ENCODE assay signal across 1 cellular context in the genomic region with DNA sequence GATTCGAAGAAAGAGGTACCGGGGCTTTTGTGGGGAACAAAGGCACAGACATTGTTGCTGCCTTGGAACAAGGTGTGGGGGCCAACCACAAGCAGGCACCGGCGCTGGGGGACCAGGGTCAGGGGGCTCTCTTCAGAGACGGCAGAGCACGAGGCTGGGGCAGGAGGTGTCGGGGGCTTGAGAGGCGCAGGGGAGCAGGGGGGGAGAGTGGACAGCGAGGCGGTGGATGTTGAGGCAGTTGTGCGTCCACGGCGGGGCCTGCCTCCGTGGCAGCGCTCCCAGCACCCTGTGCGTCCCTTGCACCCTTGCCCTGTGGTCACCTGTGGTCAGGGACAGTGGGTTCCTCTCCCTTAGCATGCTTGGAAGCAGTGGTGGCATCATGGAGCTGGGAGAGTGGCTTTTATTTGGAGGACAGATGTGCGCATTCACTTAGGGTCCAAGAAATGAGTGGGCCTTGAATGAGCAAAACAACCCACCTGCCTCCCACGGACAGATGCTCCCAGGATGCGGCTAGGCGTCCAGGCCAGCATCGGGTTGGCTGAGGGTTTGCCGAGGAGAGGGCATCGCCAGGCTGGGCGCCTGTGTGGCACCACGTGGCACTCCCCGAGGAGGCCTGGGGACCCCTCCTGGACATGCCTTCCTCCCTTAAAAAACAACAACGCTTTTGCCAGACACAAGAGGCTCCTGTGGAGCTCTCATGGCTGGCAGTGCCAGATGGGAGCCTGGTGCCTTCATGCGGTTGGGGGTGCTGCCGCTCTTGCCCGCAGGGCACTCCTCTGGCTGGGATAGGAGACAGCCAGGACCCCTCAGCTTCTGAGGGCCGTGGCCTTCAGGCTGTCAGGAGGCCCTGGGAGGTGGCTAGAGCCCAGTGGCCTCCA.
TF ChIP-seq lines count a peak whose summit lies in the region.

No MANE protein-coding gene starts in this region.

TF ChIP-seq in H1, 55 proteins besides CTCF, POLR2A, EP300 and RAD21:
- TF ChIP-seq MAFK (IDR thresholded peaks at IDR 0.05; ENCODE audit: low read depth, low read length) (no peak), POU5F1 (IDR thresholded peaks at IDR 0.05; ENCODE audit: low read depth, low read length) (no peak), CBX5 (IDR thresholded peaks at IDR 0.05; ENCODE audit: low read depth, low read length) (no peak), BRCA1 (IDR thresholded peaks at IDR 0.05; ENCODE audit: low read depth, low read length) (no peak), CREB1 (IDR thresholded peaks at IDR 0.05) (no peak), JUND (IDR thresholded peaks at IDR 0.05; ENCODE audit: low read length) (no peak), SP4 (IDR thresholded peaks at IDR 0.05; ENCODE audit: low read length) (no peak), RFX5 (IDR thresholded peaks at IDR 0.05; ENCODE audit: borderline replicate concordance, low read depth, low read length) (no peak)
- TF ChIP-seq, protein P1, sequence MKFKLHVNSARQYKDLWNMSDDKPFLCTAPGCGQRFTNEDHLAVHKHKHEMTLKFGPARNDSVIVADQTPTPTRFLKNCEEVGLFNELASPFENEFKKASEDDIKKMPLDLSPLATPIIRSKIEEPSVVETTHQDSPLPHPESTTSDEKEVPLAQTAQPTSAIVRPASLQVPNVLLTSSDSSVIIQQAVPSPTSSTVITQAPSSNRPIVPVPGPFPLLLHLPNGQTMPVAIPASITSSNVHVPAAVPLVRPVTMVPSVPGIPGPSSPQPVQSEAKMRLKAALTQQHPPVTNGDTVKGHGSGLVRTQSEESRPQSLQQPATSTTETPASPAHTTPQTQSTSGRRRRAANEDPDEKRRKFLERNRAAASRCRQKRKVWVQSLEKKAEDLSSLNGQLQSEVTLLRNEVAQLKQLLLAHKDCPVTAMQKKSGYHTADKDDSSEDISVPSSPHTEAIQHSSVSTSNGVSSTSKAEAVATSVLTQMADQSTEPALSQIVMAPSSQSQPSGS (IDR thresholded peaks at IDR 0.05; ENCODE audit: low read length): no peak
